ENCODE assay signal across 20 cellular contexts in the genomic region with DNA sequence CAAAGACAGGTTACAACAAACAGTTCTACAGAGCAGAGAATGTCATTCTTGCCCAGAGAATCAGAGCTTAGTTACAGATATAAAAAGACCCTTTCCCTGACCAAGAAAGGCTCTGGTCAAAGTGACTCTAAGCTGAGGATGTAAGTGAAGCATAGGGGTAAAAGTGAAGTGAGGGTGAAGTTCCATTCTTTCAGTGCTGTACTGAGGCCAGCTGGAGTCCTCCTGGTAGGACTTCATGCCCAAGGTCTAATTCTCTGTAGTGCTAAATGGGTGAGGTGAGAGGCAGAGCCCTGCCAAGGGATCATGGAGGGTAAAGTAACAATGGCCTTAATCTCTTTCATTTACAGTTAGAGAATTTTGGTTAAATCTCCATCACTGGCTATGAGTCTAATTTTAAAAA. TPM values are rescaled to one million over a fixed set of nuclear protein-coding genes. Genes with fewer than 3 reads are reported as not detected.
DNase-seq lines count a peak whose midpoint lies in the region; ATAC-seq, FAIRE-seq and TF ChIP-seq lines count a peak whose summit lies in the region.
"Had no signal": no experiment of that assay in that cellular context is flagged by ENCODE, and none has a peak within 500 bp of the region (broad histone marks: within the 10 kb centered on the region; RNA-seq: fewer than 3 reads in every experiment).

No MANE protein-coding gene starts in this region.

- SMC1A ChIA-PET in GM12878 (lab: Charles Lee; ENCODE audit: uncharacterized antibody, unreplicated experiment) = interaction anchor here (0.6 to 2.3 kb wide), 7 partner anchors 9 to 83 kb away, joined by 3 to 6 read pairs (median 3); no protein-coding TSS in a partner anchor

- FAIRE-seq in GM12878 (lab: Jason Lieb, UNC) (peak; percentile 13), GM19239 (lab: Jason Lieb, UNC) (no peak)
- FAIRE-seq: A549 had no signal

- POLR2A ChIA-PET in GM12878 (lab: Charles Lee) = interaction anchor here (0.5 kb wide), 1 partner anchor 64 kb away, joined by 4 read pairs; no protein-coding TSS in a partner anchor

- no peak overlapping the region for H3K4me3 ChIP-seq in GM12878
- H3K4me3 ChIP-seq: A549 had no signal

- H3K27me3 ChIP-seq in GM12878 (replicated peaks in 1 of 2; ENCODE audit: control insufficient read depth in 2 of 2, insufficient read depth in 2 of 2, low read length in 1 of 2) = no peaks in the 10 kb centered on the region

- peaks cover 3% of the 10 kb centered on the region for H3K79me2 ChIP-seq in GM12878 (ENCODE audit: control insufficient read depth, insufficient read depth, low read length)

- no peaks in the 10 kb centered on the region for H4K20me1 ChIP-seq in GM12878 (ENCODE audit: control insufficient read depth, insufficient read depth)

- peaks cover 6% of the 10 kb centered on the region for H3K4me1 ChIP-seq in GM12878 (ENCODE audit: control insufficient read depth, insufficient read depth, low read length)

- intact Hi-C loops in GM12878 (cut with micrococcal nuclease; ENCODE audit: unreplicated experiment) = no loop called here

- H3K27ac ChIP-seq in GM12878 (ENCODE audit: control insufficient read depth, insufficient read depth) = no peak overlapping the region
- H3K27ac ChIP-seq: A549 had no signal

- H3K9me3 Mint-ChIP-seq in stimulated activated naive CD8-positive, alpha-beta T cell treated with anti-CD3 and anti-CD28 coated beads, Interleukin-15, Interleukin-2, amounts not matched to agents 100 ng/mL and 50 ng/mL, for 24 hours = no peaks in the 10 kb centered on the region
- H3K9me3 Mint-ChIP-seq in stimulated activated naive CD8-positive, alpha-beta T cell treated with anti-CD3 and anti-CD28 coated beads, Interleukin-15, amount 100 ng/mL, for 72 hours = no peaks in the 10 kb centered on the region

- no TSS peak for BruUV-seq in GM12878 (replicated peaks; lab: Mats Ljungman, UMichigan)

- no peak for TF ChIP-seq POLR2A in GM12878 (IDR thresholded peaks at IDR 0.05; ENCODE audit: low read depth, low read length)

- ATAC-seq in stimulated activated naive CD8-positive, alpha-beta T cell treated with anti-CD3 and anti-CD28 coated beads, Interleukin-15, amount 100 ng/mL, for 72 hours = no peak
- no peak for ATAC-seq in GM12878
- ATAC-seq in left lobe of liver = peak; percentile 56
- ATAC-seq in GM19328 (IDR thresholded peaks at IDR 0.05; ENCODE audit: unreplicated experiment) = no peak
- ATAC-seq: A549 had no signal

- H3K4me3 Mint-ChIP-seq in stimulated activated naive CD8-positive, alpha-beta T cell treated with anti-CD3 and anti-CD28 coated beads, Interleukin-15, Interleukin-2, amounts not matched to agents 100 ng/mL and 50 ng/mL, for 24 hours = no peak overlapping the region
- no peak overlapping the region for H3K4me3 Mint-ChIP-seq in stimulated activated naive CD8-positive, alpha-beta T cell treated with anti-CD3 and anti-CD28 coated beads, Interleukin-15, amount 100 ng/mL, for 72 hours

- H3K9ac ChIP-seq in GM12878 (ENCODE audit: control insufficient read depth, insufficient read depth, low read length) = no peak overlapping the region

- no peak overlapping the region for H3K4me2 ChIP-seq in GM12878 (ENCODE audit: control insufficient read depth, insufficient read depth)
- H3K4me2 ChIP-seq: A549 had no signal

- no peak for TF ChIP-seq CTCF in GM12878 (IDR thresholded peaks at IDR 0.05 in 2 of 3, conservative IDR thresholded peaks at IDR 0.05 in 1 of 3; ENCODE audit: control insufficient read depth in 2 of 3, extremely low read depth in 1 of 3, insufficient read depth in 1 of 3, low read depth in 3 of 3, low read length in 3 of 3)

- CTCF ChIA-PET in GM12878 (lab: Yijun Ruan, JAX) = interaction anchor here (2.1 kb wide), 1 partner anchor 20 kb away, joined by 7 read pairs; no protein-coding TSS in a partner anchor

- H3K36me3 ChIP-seq in GM12878 (ENCODE audit: control insufficient read depth in 2 of 2, insufficient read depth in 2 of 2, low read length in 1 of 2) = peaks cover 0 to 2% of the 10 kb centered on the region in 2 experiments; a peak in 1 of 4 replicates

- H3K27ac Mint-ChIP-seq in stimulated activated naive CD8-positive, alpha-beta T cell treated with anti-CD3 and anti-CD28 coated beads, Interleukin-15, Interleukin-2, amounts not matched to agents 100 ng/mL and 50 ng/mL, for 24 hours = peak overlapping the region; percentile 15
- no peak overlapping the region for H3K27ac Mint-ChIP-seq in stimulated activated naive CD8-positive, alpha-beta T cell treated with anti-CD3 and anti-CD28 coated beads, Interleukin-15, amount 100 ng/mL, for 72 hours

- H3K4me1 Mint-ChIP-seq in stimulated activated naive CD8-positive, alpha-beta T cell treated with anti-CD3 and anti-CD28 coated beads, Interleukin-15, Interleukin-2, amounts not matched to agents 100 ng/mL and 50 ng/mL, for 24 hours (ENCODE audit: low read depth) = peaks cover 39% of the 10 kb centered on the region
- peaks cover 39% of the 10 kb centered on the region for H3K4me1 Mint-ChIP-seq in stimulated activated naive CD8-positive, alpha-beta T cell treated with anti-CD3 and anti-CD28 coated beads, Interleukin-15, amount 100 ng/mL, for 72 hours

- TF ChIP-seq EP300 in GM12878 (IDR thresholded peaks at IDR 0.05; ENCODE audit: borderline replicate concordance in 1 of 2, control insufficient read depth in 1 of 2, low read depth in 2 of 2, low read length in 2 of 2) = no peak

- no peak overlapping the region for H2AFZ ChIP-seq in GM12878 (ENCODE audit: control insufficient read depth, low read depth, low read length)

- peaks cover 24% of the 10 kb centered on the region for H3K36me3 Mint-ChIP-seq in stimulated activated naive CD8-positive, alpha-beta T cell treated with anti-CD3 and anti-CD28 coated beads, Interleukin-15, Interleukin-2, amounts not matched to agents 100 ng/mL and 50 ng/mL, for 24 hours (ENCODE audit: low read depth)

- H3K27me3 Mint-ChIP-seq in stimulated activated naive CD8-positive, alpha-beta T cell treated with anti-CD3 and anti-CD28 coated beads, Interleukin-15, Interleukin-2, amounts not matched to agents 100 ng/mL and 50 ng/mL, for 24 hours = no peaks in the 10 kb centered on the region
- no peaks in the 10 kb centered on the region for H3K27me3 Mint-ChIP-seq in stimulated activated naive CD8-positive, alpha-beta T cell treated with anti-CD3 and anti-CD28 coated beads, Interleukin-15, amount 100 ng/mL, for 72 hours

- DNase-seq in stimulated activated naive CD8-positive, alpha-beta T cell treated with anti-CD3 and anti-CD28 coated beads, Interleukin-15, amount 100 ng/mL, for 72 hours = no peak
- DNase-seq in GM12878 (ENCODE audit: low read depth, low spot score) (no peak), left lobe of liver (ENCODE audit: low spot score) (no peak), GM19239 (ENCODE audit: insufficient read length, low spot score) (no peak), Ammon's horn (ENCODE audit: low spot score) (no peak)
- no peak for DNase-seq in activated CD8-positive, alpha-beta memory T cell treated with anti-CD3 and anti-CD28 coated beads for 24 hours
- DNase-seq: DMS79, GOT3, Kasumi-1, MM.1S, NCI-H1105, NCI-H1694 treated with DMSO at 0.1 percent for 48 hours, NCI-H2171, NCI-H446, NCI-H69, OCI-M1, SHP77 treated with DMSO at 0.1 percent for 48 hours had no signal

- H3K9me3 ChIP-seq in GM12878 (replicated peaks; ENCODE audit: control insufficient read depth, insufficient read depth, low read length) = no peaks in the 10 kb centered on the region
- H3K9me3 ChIP-seq: A549 had no signal

- RAD21 ChIA-PET in GM12878 (lab: Charles Lee; ENCODE audit: unreplicated experiment) = no interaction called here

- in situ Hi-C loops in GM12878 (cut with MboI) = no loop called here

- TF ChIP-seq RAD21 in GM12878 (IDR thresholded peaks at IDR 0.05; ENCODE audit: insufficient read depth, low read depth, low read length) = no peak

TF ChIP-seq in GM12878, 131 proteins besides CTCF, POLR2A, EP300 and RAD21 (continues in another document):
- TF ChIP-seq, protein P1, sequence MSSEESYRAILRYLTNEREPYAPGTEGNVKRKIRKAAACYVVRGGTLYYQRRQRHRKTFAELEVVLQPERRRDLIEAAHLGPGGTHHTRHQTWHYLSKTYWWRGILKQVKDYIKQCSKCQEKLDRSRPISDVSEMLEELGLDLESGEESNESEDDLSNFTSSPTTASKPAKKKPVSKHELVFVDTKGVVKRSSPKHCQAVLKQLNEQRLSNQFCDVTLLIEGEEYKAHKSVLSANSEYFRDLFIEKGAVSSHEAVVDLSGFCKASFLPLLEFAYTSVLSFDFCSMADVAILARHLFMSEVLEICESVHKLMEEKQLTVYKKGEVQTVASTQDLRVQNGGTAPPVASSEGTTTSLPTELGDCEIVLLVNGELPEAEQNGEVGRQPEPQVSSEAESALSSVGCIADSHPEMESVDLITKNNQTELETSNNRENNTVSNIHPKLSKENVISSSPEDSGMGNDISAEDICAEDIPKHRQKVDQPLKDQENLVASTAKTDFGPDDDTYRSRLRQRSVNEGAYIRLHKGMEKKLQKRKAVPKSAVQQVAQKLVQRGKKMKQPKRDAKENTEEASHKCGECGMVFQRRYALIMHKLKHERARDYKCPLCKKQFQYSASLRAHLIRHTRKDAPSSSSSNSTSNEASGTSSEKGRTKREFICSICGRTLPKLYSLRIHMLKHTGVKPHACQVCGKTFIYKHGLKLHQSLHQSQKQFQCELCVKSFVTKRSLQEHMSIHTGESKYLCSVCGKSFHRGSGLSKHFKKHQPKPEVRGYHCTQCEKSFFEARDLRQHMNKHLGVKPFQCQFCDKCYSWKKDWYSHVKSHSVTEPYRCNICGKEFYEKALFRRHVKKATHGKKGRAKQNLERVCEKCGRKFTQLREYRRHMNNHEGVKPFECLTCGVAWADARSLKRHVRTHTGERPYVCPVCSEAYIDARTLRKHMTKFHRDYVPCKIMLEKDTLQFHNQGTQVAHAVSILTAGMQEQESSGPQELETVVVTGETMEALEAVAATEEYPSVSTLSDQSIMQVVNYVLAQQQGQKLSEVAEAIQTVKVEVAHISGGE (CRISPR knock-in tag; IDR thresholded peaks at IDR 0.05) = no peak
- TF ChIP-seq ESRRA (IDR thresholded peaks at IDR 0.05; ENCODE audit: low read length) = no peak

RNA-seq across cellular contexts. Expression of gene DUSP16, which starts 38.5 kb away (rescaled TPM):
- 142 and 202 TPM in 2 replicates for total RNA-seq in GM12878 (2013; cell fraction: nucleolus; rRNA removed)
- 25.1 and 27.3 TPM in 2 replicates for total RNA-seq in GM12878 (2014; rRNA removed)
- 33.0 and 33.9 TPM in 2 replicates for total RNA-seq in GM12878 (2014; rRNA removed; fragmentation: Illumina TruSeq; extraction: Trizol)
- 41.6 and 44.2 TPM in 2 replicates for total RNA-seq in GM12878 (2021)
- 17.2 TPM for polyA plus RNA-seq in GM12878 (2011; ENCODE audit: low read depth)
- polyA plus RNA-seq in GM12878 (2011; rRNA removed) = 75.3 and 85.8 TPM in 2 replicates
- 42.0 and 85.2 TPM in 2 replicates for polyA plus RNA-seq in GM12878 (2011; cell fraction: cytosol; rRNA removed)
- polyA plus RNA-seq in GM12878 (2011; cell fraction: nucleus; rRNA removed) = 28.8 and 32.3 TPM in 2 replicates
- polyA plus RNA-seq in GM12878 (2012) = 21.7 and 33.5 TPM in 2 replicates
- 36.0 and 39.4 TPM in 2 replicates for polyA plus RNA-seq in GM12878 (2014; fragmentation: Illumina TruSeq; extraction: Trizol)
- 1 to 10 TPM; 3.9 to 5.0 TPM for polyA plus RNA-seq in GM12878 (2014; fragmentation: Nextera tagmentation; extraction: Ambion mirVana)
- 24.4 and 28.5 TPM in 2 replicates for polyA plus RNA-seq in GM12878 (2014; rRNA removed)
- polyA plus RNA-seq in GM12878 (2016; fragmentation: Nextera tagmentation; extraction: Ambion mirVana) = 1 to 10 TPM; 8.5 to 9.7 TPM
- 89.2 and 103 TPM in 2 replicates for polyA minus RNA-seq in GM12878 (2011; rRNA and poly(A)+ RNA removed)
- polyA minus RNA-seq in GM12878 (2011; cell fraction: cytosol; rRNA and poly(A)+ RNA removed) = 32.7 and 33.5 TPM in 2 replicates
- polyA minus RNA-seq in GM12878 (2011; cell fraction: nucleus; rRNA and poly(A)+ RNA removed) = 24.2 and 25.1 TPM in 2 replicates
- total RNA-seq in left lobe of liver = 46.2 TPM
